12 cellular contexts compared by ENCODE assay signal in genomic region chr17:76742958-76743357, GRCh38.
"Had no signal": no experiment of that assay in that cellular context is flagged by ENCODE, and none has a peak within 500 bp of the region (broad histone marks: within the 10 kb centered on the region; RNA-seq: fewer than 3 reads in every experiment).

No MANE protein-coding gene starts in this region.

- DNase-seq: activated CD4-positive, alpha-beta T cell treated with anti-CD3 and anti-CD28 coated beads for 4 hours; activated CD8-positive, alpha-beta T cell treated with anti-CD3 and anti-CD28 coated beads for 36 hours; activated naive CD4-positive, alpha-beta T cell treated with Interleukin-2 at 50 U/mL for 16 hours; kidney; left ventricle myocardium superior; mesendoderm; nucleus accumbens; small intestine; stimulated activated CD4-positive, alpha-beta T cell treated with anti-CD3 and anti-CD28 coated beads, Interleukin-4, amount 100 ng/mL, for 24 hours; stimulated activated naive CD4-positive, alpha-beta T cell treated with Interleukin-2 at 50 U/mL for 16 hours; WERI-Rb-1 had no signal

- FAIRE-seq: kidney, small intestine had no signal

- ATAC-seq: activated CD8-positive, alpha-beta T cell treated with anti-CD3 and anti-CD28 coated beads for 36 hours; left ventricle myocardium superior; natural killer cell treated with Interleukin-12 subunit alpha and Interleukin-12 subunit beta and Interleukin-15 and Interleukin-18, amount 100 ng/mL, for 72 hours had no signal
